Comparison of ENCODE assay signal across 24 cellular contexts in genomic region chr10:10256860-10257259, GRCh38.
A peak's percentile ranks its signal among the peaks of the same experiment; 100 is the strongest.
DNase-seq lines count a peak whose midpoint lies in the region; ATAC-seq, FAIRE-seq and TF ChIP-seq lines count a peak whose summit lies in the region.
"Had no signal": no experiment of that assay in that cellular context is flagged by ENCODE, and none has a peak within 500 bp of the region (broad histone marks: within the 10 kb centered on the region; RNA-seq: fewer than 3 reads in every experiment).

No MANE protein-coding gene starts in this region.

- H3K36me3 Mint-ChIP-seq in glutamatergic neuron (ENCODE audit: unreplicated experiment), result peaks cover 8% of the 10 kb centered on the region
- no peaks in the 10 kb centered on the region for H3K36me3 Mint-ChIP-seq in activated T-cell treated with anti-CD3 and anti-CD28 coated beads, Interleukin-2, amount 50 U/mL, for 72 hours (ENCODE audit: insufficient read depth in 2 of 2)
- H3K36me3 Mint-ChIP-seq: CD8-positive, alpha-beta T cell had no signal

- peak; percentile 28 for FAIRE-seq in bronchial epithelial cell (lab: Jason Lieb, UNC)
- FAIRE-seq: GM12892, GM18507, HTR-8/SVneo, K562 had no signal

- H3K9me3 Mint-ChIP-seq in glutamatergic neuron (ENCODE audit: unreplicated experiment), result no peaks in the 10 kb centered on the region
- H3K9me3 Mint-ChIP-seq in activated T-cell treated with anti-CD3 and anti-CD28 coated beads, Interleukin-2, amount 50 U/mL, for 72 hours, result peaks cover 3 to 5% of the 10 kb centered on the region in 2 donors

- no peak for TF ChIP-seq CTCF in GM12865 (IDR thresholded peaks at IDR 0.05; ENCODE audit: insufficient read depth, low read depth, low read length, missing control alignments)
- TF ChIP-seq CTCF in bronchial epithelial cell (IDR thresholded peaks at IDR 0.05; ENCODE audit: insufficient read depth, low read length, severe bottlenecking), result no peak
- no peak for TF ChIP-seq CTCF in glutamatergic neuron (IDR thresholded peaks at IDR 0.05; ENCODE audit: partially characterized antibody, unreplicated experiment)

- H3K4me3 Mint-ChIP-seq in glutamatergic neuron (ENCODE audit: unreplicated experiment), result no peak overlapping the region
- H3K4me3 Mint-ChIP-seq in activated T-cell treated with anti-CD3 and anti-CD28 coated beads, Interleukin-2, amount 50 U/mL, for 72 hours, result no peak overlapping the region
- H3K4me3 Mint-ChIP-seq: B cell; CD8-positive, alpha-beta T cell had no signal

- no peaks in the 10 kb centered on the region for H3K27me3 ChIP-seq in bronchial epithelial cell (ENCODE audit: control insufficient read depth, insufficient read depth, low read length)
- H3K27me3 ChIP-seq: BLaER1 treated with 17β-estradiol and CSF1 and Interleukin-3, amounts not matched to agents 10 nM and 100 nM had no signal

- no peaks in the 10 kb centered on the region for H3K36me3 ChIP-seq in bronchial epithelial cell (ENCODE audit: control insufficient read depth, insufficient read depth, low read length)
- H3K36me3 ChIP-seq: BLaER1 treated with 17β-estradiol and CSF1 and Interleukin-3, amounts not matched to agents 10 nM and 100 nM; HAP-1 had no signal

- no peak overlapping the region; the same call in 1 of the 2 replicates for H3K4me3 ChIP-seq in GM12865 (ENCODE audit: low read depth, low read length)
- H3K4me3 ChIP-seq in bronchial epithelial cell (ENCODE audit: low read depth, low read length), result no peak overlapping the region
- H3K4me3 ChIP-seq: BLaER1 treated with 17β-estradiol and CSF1 and Interleukin-3, amounts not matched to agents 10 nM and 100 nM; GM23248; HAP-1; K562 had no signal

- DNase-seq in GM12865 (ENCODE audit: low read depth) (peak; percentile 9), LHCN-M2 (ENCODE audit: low read depth) (peak; percentile 27), bronchial epithelial cell (ENCODE audit: low read depth) (no peak), myocyte (ENCODE audit: low read depth) (peak; percentile 9), glutamatergic neuron (no peak)
- no peak for DNase-seq in activated T-cell treated with anti-CD3 and anti-CD28 coated beads, Interleukin-2, amount 50 U/mL, for 72 hours
- DNase-seq: 8988T; Calu3; CD8-positive, alpha-beta T cell; DMS 273 treated with DMSO at 0.1 percent for 48 hours; DMS53; DND-41; EL; GM23248; IMR-90 had no signal

- peaks cover 5% of the 10 kb centered on the region for H3K4me1 Mint-ChIP-seq in glutamatergic neuron (ENCODE audit: low read depth, unreplicated experiment)
- H3K4me1 Mint-ChIP-seq in activated T-cell treated with anti-CD3 and anti-CD28 coated beads, Interleukin-2, amount 50 U/mL, for 72 hours (ENCODE audit: low read depth), result no peaks in the 10 kb centered on the region
- H3K4me1 Mint-ChIP-seq: B cell had no signal

- no peaks in the 10 kb centered on the region for H3K27me3 Mint-ChIP-seq in glutamatergic neuron (ENCODE audit: unreplicated experiment)
- no peaks in the 10 kb centered on the region for H3K27me3 Mint-ChIP-seq in activated T-cell treated with anti-CD3 and anti-CD28 coated beads, Interleukin-2, amount 50 U/mL, for 72 hours (ENCODE audit: low read depth)
- H3K27me3 Mint-ChIP-seq: B cell had no signal

- no peak for ATAC-seq in HG02973 (IDR thresholded peaks at IDR 0.05; ENCODE audit: unreplicated experiment)
- no peak for ATAC-seq in GM21528 (IDR thresholded peaks at IDR 0.05; ENCODE audit: low FRiP score, unreplicated experiment)
- ATAC-seq in activated T-cell treated with anti-CD3 and anti-CD28 coated beads, Interleukin-2, amount 50 U/mL, for 72 hours (replicated peaks in 1 of 2), result no peak
- ATAC-seq: CD8-positive, alpha-beta T cell; K562 had no signal

- no peak overlapping the region for H3K27ac Mint-ChIP-seq in glutamatergic neuron (ENCODE audit: unreplicated experiment)
- H3K27ac Mint-ChIP-seq in activated T-cell treated with anti-CD3 and anti-CD28 coated beads, Interleukin-2, amount 50 U/mL, for 72 hours, result no peak overlapping the region
- H3K27ac Mint-ChIP-seq: B cell; CD8-positive, alpha-beta T cell had no signal

Comparison
In these comparisons a context has a peak if more than half of its experiments do, and no peak if none do; other contexts are left out.
1. DNase-seq: peak in GM12865 (single experiment), LHCN-M2 (single experiment) and myocyte (single experiment); none in bronchial epithelial cell (single experiment), glutamatergic neuron (single experiment) and activated T-cell treated with anti-CD3 and anti-CD28 coated beads, Interleukin-2, amount 50 U/mL, for 72 hours (0 of 2).